9 cellular contexts compared by ENCODE assay signal in the genomic region with DNA sequence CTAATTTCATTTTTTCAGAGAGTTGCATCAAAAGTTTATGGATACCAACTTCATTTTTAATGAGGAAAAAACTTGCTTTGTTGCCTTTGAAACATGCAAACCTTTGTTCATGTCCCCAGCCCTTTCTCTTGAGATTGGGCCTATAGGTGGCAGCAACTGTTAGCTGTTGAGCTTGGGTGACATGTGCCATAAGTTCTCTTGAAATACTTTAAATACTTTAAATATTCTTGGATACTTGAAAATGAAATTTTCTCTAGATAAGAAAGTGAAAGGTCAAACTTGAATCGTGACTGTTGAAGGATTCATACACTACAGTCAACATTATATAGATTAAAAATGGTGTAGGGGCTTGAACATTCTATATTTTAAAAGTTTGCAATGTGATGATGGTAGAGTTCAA.
DNase-seq lines count a peak whose midpoint lies in the region; ATAC-seq and TF ChIP-seq lines count a peak whose summit lies in the region.
"Had no signal": no experiment of that assay in that cellular context is flagged by ENCODE, and none has a peak within 500 bp of the region (broad histone marks: within the 10 kb centered on the region; RNA-seq: fewer than 3 reads in every experiment).

No MANE protein-coding gene starts in this region.

- DNase-seq in AML-193 (lab: John Stamatoyannopoulos, UW) (peak; percentile 76 to 78), NOMO-1 treated with DMSO at 0.1 percent for 48 hours (lab: John Stamatoyannopoulos, UW; ENCODE audit: unreplicated experiment) (peak; percentile 64), dermis microvascular lymphatic vessel endothelial cell (ENCODE audit: low read depth in 2 of 2) (peak; percentile 82 to 86), mucosa of descending colon (peak in 2 of 3 donors; percentile 34 to 75), NCI-H774 (lab: John Stamatoyannopoulos, UW) (no peak)

- no peak overlapping the region for H3K4me3 ChIP-seq in mucosa of descending colon

- ATAC-seq in GM21360 (IDR thresholded peaks at IDR 0.05; ENCODE audit: unreplicated experiment) (peak; percentile 55), mucosa of descending colon (peak; percentile 68), HG02973 (IDR thresholded peaks at IDR 0.05; ENCODE audit: unreplicated experiment) (no peak), GM21526 (IDR thresholded peaks at IDR 0.05; ENCODE audit: low FRiP score, unreplicated experiment) (no peak)

- TF ChIP-seq CTCF in mucosa of descending colon (IDR thresholded peaks at IDR 0.05), result no peak

- no peaks in the 10 kb centered on the region for H3K9me3 ChIP-seq in mucosa of descending colon
- H3K9me3 ChIP-seq: neutrophil had no signal

- peaks cover 13% of the 10 kb centered on the region for H3K4me1 ChIP-seq in mucosa of descending colon (ENCODE audit: low read depth)

- no peaks in the 10 kb centered on the region for H3K36me3 ChIP-seq in mucosa of descending colon (ENCODE audit: low read depth)
- H3K36me3 ChIP-seq: neutrophil had no signal

- intact Hi-C loops in mucosa of descending colon (cut with DNase I, micrococcal nuclease), result loop anchor here in 1 of 2 donors (5.0 kb wide), 3 partner anchors 211 to 586 kb away; partner anchors contain the start of gene SPRY2

Comparison
In these comparisons a context has a peak if more than half of its experiments do, and no peak if none do; other contexts are left out.
1. ATAC-seq: peak in GM21360 (single experiment) and mucosa of descending colon (single experiment); none in HG02973 (single experiment) and GM21526 (single experiment).